1 cellular context compared by ENCODE assay signal in the genomic region with DNA sequence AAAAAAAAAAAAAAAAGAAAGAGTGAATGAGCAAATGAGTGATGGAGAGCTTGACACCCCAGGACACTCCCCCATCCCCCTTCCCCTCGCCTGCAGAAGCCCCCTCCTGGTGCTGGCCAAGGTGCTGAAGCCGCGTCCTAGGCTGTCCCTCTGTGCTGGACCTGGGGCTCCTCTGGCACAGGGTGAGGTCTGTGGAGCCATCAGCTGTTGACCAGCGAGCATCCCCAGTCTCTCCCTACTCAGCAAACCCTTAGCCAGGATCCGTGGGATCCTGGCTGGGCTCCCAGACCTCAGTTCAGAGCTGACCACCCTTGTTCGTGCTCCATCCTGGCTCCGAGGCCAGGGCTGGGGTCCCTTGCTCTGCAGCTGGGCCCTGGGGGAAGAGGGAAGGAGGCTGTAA.
TF ChIP-seq lines count a peak whose summit lies in the region.

No MANE protein-coding gene starts in this region.

TF ChIP-seq in WTC11, 78 proteins besides CTCF, POLR2A, EP300 and RAD21 (continued from another document):
- TF ChIP-seq, protein P1, sequence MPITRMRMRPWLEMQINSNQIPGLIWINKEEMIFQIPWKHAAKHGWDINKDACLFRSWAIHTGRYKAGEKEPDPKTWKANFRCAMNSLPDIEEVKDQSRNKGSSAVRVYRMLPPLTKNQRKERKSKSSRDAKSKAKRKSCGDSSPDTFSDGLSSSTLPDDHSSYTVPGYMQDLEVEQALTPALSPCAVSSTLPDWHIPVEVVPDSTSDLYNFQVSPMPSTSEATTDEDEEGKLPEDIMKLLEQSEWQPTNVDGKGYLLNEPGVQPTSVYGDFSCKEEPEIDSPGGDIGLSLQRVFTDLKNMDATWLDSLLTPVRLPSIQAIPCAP (CRISPR knock-in tag; IDR thresholded peaks at IDR 0.05): no peak
- no peak for TF ChIP-seq NFYB (CRISPR knock-in tag; conservative IDR thresholded peaks at IDR 0.05; ENCODE audit: low read depth)
- no peak for TF ChIP-seq FOXJ3 (CRISPR knock-in tag; IDR thresholded peaks at IDR 0.05; ENCODE audit: borderline replicate concordance)
- TF ChIP-seq JUN (CRISPR knock-in tag; IDR thresholded peaks at IDR 0.05): no peak
- TF ChIP-seq ZNF138 (CRISPR knock-in tag; conservative IDR thresholded peaks at IDR 0.05): no peak
- TF ChIP-seq KAT7 (CRISPR knock-in tag; IDR thresholded peaks at IDR 0.05; ENCODE audit: borderline replicate concordance): no peak
- TF ChIP-seq TEAD4 (CRISPR knock-in tag; IDR thresholded peaks at IDR 0.05): no peak
- TF ChIP-seq, protein P2, sequence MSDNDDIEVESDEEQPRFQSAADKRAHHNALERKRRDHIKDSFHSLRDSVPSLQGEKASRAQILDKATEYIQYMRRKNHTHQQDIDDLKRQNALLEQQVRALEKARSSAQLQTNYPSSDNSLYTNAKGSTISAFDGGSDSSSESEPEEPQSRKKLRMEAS (CRISPR knock-in tag; IDR thresholded peaks at IDR 0.05): no peak
- TF ChIP-seq, protein P3, sequence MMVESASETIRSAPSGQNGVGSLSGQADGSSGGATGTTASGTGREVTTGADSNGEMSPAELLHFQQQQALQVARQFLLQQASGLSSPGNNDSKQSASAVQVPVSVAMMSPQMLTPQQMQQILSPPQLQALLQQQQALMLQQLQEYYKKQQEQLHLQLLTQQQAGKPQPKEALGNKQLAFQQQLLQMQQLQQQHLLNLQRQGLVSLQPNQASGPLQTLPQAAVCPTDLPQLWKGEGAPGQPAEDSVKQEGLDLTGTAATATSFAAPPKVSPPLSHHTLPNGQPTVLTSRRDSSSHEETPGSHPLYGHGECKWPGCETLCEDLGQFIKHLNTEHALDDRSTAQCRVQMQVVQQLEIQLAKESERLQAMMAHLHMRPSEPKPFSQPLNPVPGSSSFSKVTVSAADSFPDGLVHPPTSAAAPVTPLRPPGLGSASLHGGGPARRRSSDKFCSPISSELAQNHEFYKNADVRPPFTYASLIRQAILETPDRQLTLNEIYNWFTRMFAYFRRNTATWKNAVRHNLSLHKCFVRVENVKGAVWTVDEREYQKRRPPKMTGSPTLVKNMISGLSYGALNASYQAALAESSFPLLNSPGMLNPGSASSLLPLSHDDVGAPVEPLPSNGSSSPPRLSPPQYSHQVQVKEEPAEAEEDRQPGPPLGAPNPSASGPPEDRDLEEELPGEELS (CRISPR knock-in tag; IDR thresholded peaks at IDR 0.05): 0 out of 2 replicates have a peak, but pooled peaks have one; percentile 15
TF ChIP-seq in WTC11: peak in this region for 2.
